ENCODE assay signal across 27 cellular contexts in the genomic region with DNA sequence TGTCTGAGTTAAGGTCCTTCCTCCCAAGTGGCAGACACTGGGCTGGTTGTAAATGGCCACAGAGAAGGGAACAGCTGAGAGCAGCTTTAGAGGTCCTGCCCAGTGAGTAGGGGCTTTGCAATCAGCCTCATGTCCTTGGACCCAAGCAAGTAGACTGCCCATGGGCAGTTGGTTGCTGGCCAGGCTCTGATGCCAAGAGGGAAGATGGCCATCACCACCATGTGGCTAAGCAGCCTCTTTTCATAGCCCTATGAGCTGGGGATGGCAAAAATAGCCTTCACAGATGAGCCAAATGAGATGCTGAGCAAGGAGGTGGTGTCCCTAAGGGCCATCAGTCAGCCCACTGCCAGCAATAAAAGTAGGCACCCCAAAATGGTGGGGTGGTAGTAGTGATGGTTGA. TPM values are rescaled to one million over a fixed set of nuclear protein-coding genes. Genes with fewer than 3 reads are reported as not detected.
"Had no signal": no experiment of that assay in that cellular context is flagged by ENCODE, and none has a peak within 500 bp of the region (broad histone marks: within the 10 kb centered on the region; RNA-seq: fewer than 3 reads in every experiment).

No MANE protein-coding gene starts in this region.

- H3K27ac Mint-ChIP-seq: immature natural killer cell; memory B cell; naive thymus-derived CD4-positive, alpha-beta T cell; natural killer cell treated with Interleukin-12 subunit alpha and Interleukin-12 subunit beta and Interleukin-15 and Interleukin-18, amount 100 ng/mL, for 72 hours; progenitor cell of endocrine pancreas; stimulated activated naive B cell treated with anti-CD40 and anti-IgM and Interleukin-4, amounts not matched to agents 10 μg/mL and 1 μg/mL and 100 μg/mL, for 72 hours had no signal

- H3K9me3 Mint-ChIP-seq: neural crest cell had no signal

- H3K4me3 ChIP-seq: left ventricle myocardium inferior, lung, mucosa of descending colon, right atrium auricular region, skin epidermis, stomach, testis, thyroid gland, transverse colon, upper lobe of left lung had no signal

- H3K4me3 Mint-ChIP-seq: immature natural killer cell; memory B cell; natural killer cell treated with Interleukin-12 subunit alpha and Interleukin-12 subunit beta and Interleukin-15 and Interleukin-18, amount 100 ng/mL, for 72 hours; stimulated activated naive B cell treated with anti-CD40 and anti-IgM and Interleukin-4, amounts not matched to agents 10 μg/mL and 1 μg/mL and 100 μg/mL, for 72 hours had no signal

- DNase-seq: immature natural killer cell; left ventricle myocardium inferior; midbrain; mucosa of descending colon; naive thymus-derived CD4-positive, alpha-beta T cell; stimulated activated CD4-positive, alpha-beta T cell treated with anti-CD3 and anti-CD28 coated beads, Interleukin-12 subunit alpha, Interleukin-12 subunit beta, amount 100 ng/mL, for 4 hours; stimulated activated CD4-positive, alpha-beta T cell treated with anti-CD3 and anti-CD28 coated beads, Interleukin-15, amount 100 ng/mL, for 24 hours; stimulated activated CD4-positive, alpha-beta T cell treated with anti-CD3 and anti-CD28 coated beads, Interleukin-2, amount 100 ng/mL, for 24 hours; stimulated activated CD4-positive, alpha-beta T cell treated with anti-CD3 and anti-CD28 coated beads, Interleukin-4, amount 100 ng/mL, for 1 hour; stimulated activated naive B cell treated with anti-CD40 and anti-IgM and Interleukin-4, amounts not matched to agents 10 μg/mL and 1 μg/mL and 100 μg/mL, for 72 hours; stimulated activated naive CD8-positive, alpha-beta T cell treated with anti-CD3 and anti-CD28 coated beads, Interleukin-15, Interleukin-2, amounts not matched to agents 100 U/mL and 50 U/mL, for 24 hours; stomach; testis; thyroid gland; transverse colon had no signal

- H3K27me3 ChIP-seq: testis had no signal

- H3K36me3 Mint-ChIP-seq: natural killer cell treated with Interleukin-12 subunit alpha and Interleukin-12 subunit beta and Interleukin-15 and Interleukin-18, amount 100 ng/mL, for 72 hours had no signal

- H3K9me3 ChIP-seq: left ventricle myocardium inferior, mucosa of descending colon, right atrium auricular region, stomach, testis, thyroid gland, transverse colon, upper lobe of left lung had no signal

- H3K79me2 ChIP-seq: parathyroid adenoma had no signal

- H3K36me3 ChIP-seq: left ventricle myocardium inferior, right atrium auricular region, stomach, thyroid gland, transverse colon, upper lobe of left lung had no signal

- ATAC-seq: mucosa of descending colon; naive thymus-derived CD4-positive, alpha-beta T cell; natural killer cell treated with Interleukin-12 subunit alpha and Interleukin-12 subunit beta and Interleukin-15 and Interleukin-18, amount 100 ng/mL, for 72 hours; sciatic nerve; stimulated activated naive B cell treated with anti-CD40 and anti-IgM and Interleukin-4, amounts not matched to agents 10 μg/mL and 1 μg/mL and 100 μg/mL, for 72 hours; stimulated activated naive CD8-positive, alpha-beta T cell treated with anti-CD3 and anti-CD28 coated beads, Interleukin-15, Interleukin-2, amounts not matched to agents 100 U/mL and 50 U/mL, for 24 hours had no signal

- H3K27ac ChIP-seq: left ventricle myocardium inferior, parathyroid adenoma, right atrium auricular region, skin epidermis, stomach, testis, thyroid gland, transverse colon, upper lobe of left lung had no signal

- H2AFZ ChIP-seq: parathyroid adenoma had no signal

RNA-seq across cellular contexts. Expression of a gene that starts 3.2 kb away (rescaled TPM):
- total RNA-seq: left ventricle myocardium inferior, lower leg skin, mesenteric fat pad, thyroid gland had no signal
